ENCODE assay signal across 22 cellular contexts in the genomic region with DNA sequence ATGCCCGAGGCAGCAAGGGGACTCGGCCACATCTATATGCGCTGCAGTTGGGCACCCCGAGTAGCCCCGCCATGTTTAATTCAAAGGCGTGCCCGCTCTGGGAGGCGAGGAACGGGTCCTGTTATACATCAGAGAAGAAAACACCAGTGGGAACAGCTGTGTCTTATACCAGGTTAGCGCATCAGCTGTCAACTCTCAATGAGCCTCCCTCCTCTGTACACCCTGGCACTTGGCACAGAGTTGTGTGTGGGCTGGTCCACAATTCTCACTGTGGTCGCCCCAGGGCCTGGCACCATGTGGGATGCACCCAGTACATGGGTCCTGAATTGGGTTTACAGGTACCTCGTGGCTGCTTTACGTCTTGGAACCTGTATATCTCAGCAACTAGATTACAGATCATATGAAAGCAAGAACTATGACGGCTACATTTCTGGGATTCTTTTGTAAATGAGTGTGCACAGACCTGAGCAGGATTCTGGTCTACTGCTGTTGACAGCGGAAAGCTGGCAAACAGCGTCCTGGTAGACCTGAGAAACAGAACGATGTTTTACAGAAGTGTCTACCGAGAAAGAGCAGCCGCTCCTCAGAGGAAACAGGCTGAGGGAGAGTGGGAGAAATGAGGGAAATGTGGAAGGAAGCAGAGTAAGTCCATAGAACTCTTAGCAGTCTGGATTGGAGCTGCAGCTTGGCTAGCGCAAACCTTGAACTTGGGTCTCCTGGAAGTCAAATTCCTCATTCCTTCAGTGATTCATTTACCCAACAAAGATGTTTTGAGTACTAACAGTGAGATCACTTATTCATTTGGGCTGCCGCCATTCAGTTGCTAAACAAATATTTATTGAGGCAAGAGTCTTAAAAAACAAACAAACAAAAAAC. TPM values are rescaled to one million over a fixed set of nuclear protein-coding genes. Genes with fewer than 3 reads are reported as not detected.
DNase-seq lines count a peak whose midpoint lies in the region; ATAC-seq and TF ChIP-seq lines count a peak whose summit lies in the region.
"Had no signal": no experiment of that assay in that cellular context is flagged by ENCODE, and none has a peak within 500 bp of the region (broad histone marks: within the 10 kb centered on the region; RNA-seq: fewer than 3 reads in every experiment).

No MANE protein-coding gene starts in this region.

- DNase-seq in GM04503 (ENCODE audit: low read depth): peak; percentile 27
- peak; percentile 83 for DNase-seq in amniotic epithelial cell (ENCODE audit: low read depth)
- DNase-seq in fibroblast of peridontal ligament (ENCODE audit: extremely low read depth): peak; percentile 12
- peak; percentile 78 for DNase-seq in osteoblast (ENCODE audit: insufficient read length, low spot score, missing footprints)
- DNase-seq in H7: no peak
- DNase-seq: activated CD4-positive, CD25-positive, alpha-beta regulatory T cell treated with anti-CD3 and anti-CD28 coated beads, Interleukin-2, amount 50 U/mL, for 72 hours; activated CD8-positive, alpha-beta memory T cell treated with anti-CD3 and anti-CD28 coated beads, Interleukin-2, amount 50 U/mL, for 48 hours; activated naive CD4-positive, alpha-beta T cell treated with anti-CD3 and anti-CD28 coated beads for 36 hours; GF-D8; KBM-7; mucosa of descending colon; NCI-H1105 treated with DMSO at 0.1 percent for 48 hours; occipital lobe; PC-9; T-helper 9 cell; testis had no signal

- H4K20me1 ChIP-seq in osteoblast (ENCODE audit: insufficient read depth, low read length): no peaks in the 10 kb centered on the region

- peak overlapping the region; percentile 16 for H2AFZ ChIP-seq in osteoblast (ENCODE audit: low read length)
- H2AFZ ChIP-seq: PC-9 had no signal

- H3K4me1 ChIP-seq in osteoblast (ENCODE audit: insufficient read depth, low read length): peaks cover 64% of the 10 kb centered on the region

- H3K79me2 ChIP-seq in osteoblast (ENCODE audit: insufficient read depth, low read length): no peaks in the 10 kb centered on the region

- H3K4me3 ChIP-seq in osteoblast (ENCODE audit: insufficient read depth, low read length): peak overlapping the region; percentile 5
- H3K4me3 ChIP-seq in H7 (ENCODE audit: insufficient read depth, low read depth, low read length): no peak overlapping the region
- H3K4me3 ChIP-seq: mucosa of descending colon, PC-9, skin epidermis, testis had no signal

- ATAC-seq in GM21619 (IDR thresholded peaks at IDR 0.05; ENCODE audit: unreplicated experiment): no peak
- ATAC-seq in GM21367 (IDR thresholded peaks at IDR 0.05; ENCODE audit: unreplicated experiment): no peak
- no peak for ATAC-seq in GM18517 (IDR thresholded peaks at IDR 0.05; ENCODE audit: unreplicated experiment)
- ATAC-seq: left lobe of liver had no signal

- H3K36me3 ChIP-seq in osteoblast (ENCODE audit: insufficient read depth, low read length) (no peaks in the 10 kb centered on the region), H7 (replicated peaks; ENCODE audit: control insufficient read depth, insufficient read depth, low read length) (no peaks in the 10 kb centered on the region; the same call in 1 of the 2 replicates)

- peak overlapping the region; percentile 89 for H3K27ac ChIP-seq in osteoblast (ENCODE audit: low read depth, low read length)
- H3K27ac ChIP-seq: HL-60, PC-9, skin epidermis, testis had no signal

- H3K27me3 ChIP-seq in osteoblast (ENCODE audit: insufficient read depth, low read length) (no peaks in the 10 kb centered on the region), H7 (ENCODE audit: control insufficient read depth, insufficient read depth, low read length) (peaks cover 13% of the 10 kb centered on the region)
- H3K27me3 ChIP-seq: testis had no signal

- H3K4me2 ChIP-seq in osteoblast (ENCODE audit: insufficient read depth, low read length): peak overlapping the region; percentile 65
- H3K4me2 ChIP-seq: PC-9 had no signal

- H3K9me3 ChIP-seq in osteoblast (ENCODE audit: low read depth, low read length): no peaks in the 10 kb centered on the region
- H3K9me3 ChIP-seq: mucosa of descending colon, testis had no signal

- TF ChIP-seq CTCF in osteoblast (IDR thresholded peaks at IDR 0.05; ENCODE audit: extremely low read depth, low read depth, low read length): no peak

RNA-seq across cellular contexts. Expression of a gene that starts 51.7 kb away (rescaled TPM):
- total RNA-seq in osteoblast: 66.6 and 83.6 TPM in 2 replicates
- 25.1 and 28.1 TPM in 2 replicates for total RNA-seq in H7 (2014; rRNA removed; shearing (Covaris generic))
